Comparison of ENCODE assay signal across 1 cellular context in the genomic region with DNA sequence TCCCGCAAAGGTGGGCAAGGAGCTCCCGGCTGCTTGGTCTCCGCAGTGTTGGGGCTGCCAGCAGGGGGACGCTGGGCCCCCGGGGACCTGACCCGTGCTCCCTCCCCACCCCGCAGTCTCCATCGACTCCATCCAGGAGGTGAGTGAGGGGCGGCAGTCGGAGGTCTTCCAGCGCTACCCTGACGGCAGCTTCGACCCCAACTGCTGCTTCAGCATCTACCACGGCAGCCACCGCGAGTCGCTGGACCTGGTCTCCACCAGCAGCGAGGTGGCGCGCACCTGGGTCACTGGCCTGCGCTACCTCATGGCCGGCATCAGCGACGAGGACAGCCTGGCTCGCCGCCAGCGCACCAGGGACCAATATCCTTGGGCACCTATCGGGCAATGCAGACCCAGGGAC.
TF ChIP-seq lines count a peak whose summit lies in the region.

No MANE protein-coding gene starts in this region.

TF ChIP-seq in HEK293, 187 proteins besides CTCF, POLR2A, EP300 and RAD21:
- no peak for TF ChIP-seq ZNF138 (tag by site-specific recombination; IDR thresholded peaks at IDR 0.05; ENCODE audit: borderline replicate concordance)
- TF ChIP-seq ZNF426 (tag by site-specific recombination; IDR thresholded peaks at IDR 0.05) = no peak
- TF ChIP-seq SALL2 (tag by site-specific recombination; IDR thresholded peaks at IDR 0.05; ENCODE audit: borderline replicate concordance) = no peak
- no peak for TF ChIP-seq ZNF248 (tag by site-specific recombination; IDR thresholded peaks at IDR 0.05)
- TF ChIP-seq ZNF223 (tag by site-specific recombination; IDR thresholded peaks at IDR 0.05) = peak; percentile 86
TF ChIP-seq in HEK293: peak in this region for 1.
